In genomic region chr2:15544227-15544626, GRCh38 we compare ENCODE assay signal across 2 cellular contexts.
TF ChIP-seq lines count a peak whose summit lies in the region.

No MANE protein-coding gene starts in this region.

TF ChIP-seq in HepG2, 621 proteins besides CTCF, POLR2A, EP300 and RAD21:
- TF ChIP-seq HNRNPK (IDR thresholded peaks at IDR 0.05; ENCODE audit: low read depth, low read length, poor library complexity, severe bottlenecking) (peak; percentile 52), PITX1 (CRISPR knock-in tag; IDR thresholded peaks at IDR 0.05) (no peak)

TF ChIP-seq in K562, 482 proteins besides CTCF, POLR2A, EP300 and RAD21:
- TF ChIP-seq FOXK2 (conservative IDR thresholded peaks at IDR 0.05 in 1 of 2, IDR thresholded peaks at IDR 0.05 in 1 of 2; ENCODE audit: low read depth in 2 of 2), result no peak
- peak; percentile 60 for TF ChIP-seq ZNF512 (tag; IDR thresholded peaks at IDR 0.05)
